ENCODE assay signal across 24 cellular contexts in the genomic region with DNA sequence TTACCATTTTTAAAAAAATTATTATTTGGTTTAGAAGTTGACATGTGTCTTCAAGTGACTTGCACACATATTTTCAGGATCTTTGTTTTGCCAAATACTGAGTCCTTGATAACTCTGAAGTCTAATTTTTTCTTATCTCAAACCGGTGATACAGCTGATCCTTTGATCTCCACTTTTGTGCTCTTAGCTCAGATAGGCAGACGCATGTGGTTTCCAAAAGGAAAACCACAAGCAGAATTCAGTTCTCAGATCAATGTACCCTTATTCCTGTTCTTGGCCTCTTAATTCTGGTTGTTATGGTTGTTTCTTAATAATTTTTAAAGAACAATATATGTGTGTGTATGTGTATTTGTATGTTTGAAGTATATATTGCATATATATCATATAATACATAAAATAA.
DNase-seq lines count a peak whose midpoint lies in the region; ATAC-seq lines count a peak whose summit lies in the region.
"Had no signal": no experiment of that assay in that cellular context is flagged by ENCODE, and none has a peak within 500 bp of the region (broad histone marks: within the 10 kb centered on the region; RNA-seq: fewer than 3 reads in every experiment).

No MANE protein-coding gene starts in this region.

- no peaks in the 10 kb centered on the region for H4K20me1 ChIP-seq in BLaER1

- H3K27me3 ChIP-seq in BLaER1: no peaks in the 10 kb centered on the region
- H3K27me3 ChIP-seq: right lobe of liver, uterus had no signal

- no peaks in the 10 kb centered on the region for H3K9me3 ChIP-seq in BLaER1
- H3K9me3 ChIP-seq: right lobe of liver, thoracic aorta, uterus had no signal

- DNase-seq in OCI-M1 (lab: John Stamatoyannopoulos, UW): peak; percentile 87
- peak; percentile 30 for DNase-seq in amniotic epithelial cell (ENCODE audit: low read depth)
- DNase-seq in stimulated activated CD8-positive, alpha-beta memory T cell treated with anti-CD3 and anti-CD28 coated beads, Interleukin-4, amount 100 ng/mL, for 48 hours: no peak
- DNase-seq in dermis blood vessel endothelial cell: no peak
- DNase-seq in central memory CD4-positive, alpha-beta T cell: no peak
- DNase-seq: activated effector memory CD4-positive, alpha-beta T cell treated with anti-CD3 and anti-CD28 coated beads, Interleukin-2, amount 50 U/mL, for 16 hours; activated T-cell treated with anti-CD3 and anti-CD28 coated beads, Interleukin-2, amount 50 U/mL, for 1 hour; DMS 273 treated with DMSO at 0.1 percent for 48 hours; H7; NCI-H1092 treated with DMSO at 0.1 percent for 48 hours; NCI-H187 treated with DMSO at 0.1 percent for 48 hours; NCI-H524 treated with DMSO at 0.1 percent for 48 hours; NK-92 treated with Interleukin-12 subunit alpha and Interleukin-12 subunit beta, amount 100 ng/mL, for 24 hours; right lobe of liver; SHP77; stimulated activated naive CD4-positive, alpha-beta T cell treated with Interleukin-2 at 50 U/mL for 16 hours; SW 1271; uterus had no signal

- H3K4me3 ChIP-seq in BLaER1: no peak overlapping the region
- H3K4me3 ChIP-seq: right lobe of liver, thoracic aorta, uterus had no signal

- H3K4me1 ChIP-seq in BLaER1: peaks cover 33% of the 10 kb centered on the region
- H3K4me1 ChIP-seq: right lobe of liver, uterus had no signal

- H3K9ac ChIP-seq in BLaER1: no peak overlapping the region

- H3K36me3 ChIP-seq in BLaER1: no peaks in the 10 kb centered on the region
- H3K36me3 ChIP-seq: right lobe of liver, thoracic aorta, uterus had no signal

- no peak overlapping the region for H3K27ac ChIP-seq in BLaER1
- H3K27ac ChIP-seq: right lobe of liver, thoracic aorta, uterus had no signal

- H3K4me2 ChIP-seq in BLaER1: peak overlapping the region; percentile 62

- ATAC-seq in HG03060 (IDR thresholded peaks at IDR 0.05; ENCODE audit: low read depth, unreplicated experiment) (peak; percentile 41), HG03139 (IDR thresholded peaks at IDR 0.05; ENCODE audit: unreplicated experiment) (no peak)
- ATAC-seq: left lobe of liver, Panc1, right lobe of liver had no signal

Comparison
In these comparisons a context has a peak if more than half of its experiments do, and no peak if none do; other contexts are left out.
1. DNase-seq: peak in OCI-M1 (single experiment) and amniotic epithelial cell (single experiment); none in stimulated activated CD8-positive, alpha-beta memory T cell treated with anti-CD3 and anti-CD28 coated beads, Interleukin-4, amount 100 ng/mL, for 48 hours (single experiment), dermis blood vessel endothelial cell (single experiment) and central memory CD4-positive, alpha-beta T cell (single experiment).